15 cellular contexts compared by ENCODE assay signal in the genomic region with DNA sequence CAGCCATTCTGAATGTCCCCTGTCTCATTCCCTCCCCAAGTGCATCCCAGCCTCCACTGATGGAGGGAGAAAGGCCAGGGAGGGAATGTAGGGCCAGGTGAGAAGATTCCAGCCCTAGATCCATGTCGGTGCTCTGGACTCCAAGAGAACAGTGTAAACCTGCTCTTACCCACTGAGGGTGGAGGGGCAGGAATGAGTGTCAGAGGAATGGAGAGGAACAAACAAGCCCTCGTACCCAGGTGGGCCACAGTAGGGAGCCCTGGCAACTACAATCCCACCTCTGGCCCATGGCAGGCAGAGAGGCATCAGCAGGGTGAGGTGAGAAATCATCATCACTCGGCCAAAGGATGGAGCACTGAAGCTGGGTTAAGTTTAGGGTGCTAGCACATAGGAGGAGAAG. TPM values are rescaled to one million over a fixed set of nuclear protein-coding genes. Genes with fewer than 3 reads are reported as not detected.
DNase-seq lines count a peak whose midpoint lies in the region; ATAC-seq, FAIRE-seq and TF ChIP-seq lines count a peak whose summit lies in the region.
"Had no signal": no experiment of that assay in that cellular context is flagged by ENCODE, and none has a peak within 500 bp of the region (broad histone marks: within the 10 kb centered on the region; RNA-seq: fewer than 3 reads in every experiment).

No MANE protein-coding gene starts in this region.

- H3K27me3 Mint-ChIP-seq in activated naive CD8-positive, alpha-beta T cell treated with anti-CD3 and anti-CD28 coated beads, Interleukin-2, amount 50 U/mL, for 24 hours, result no peaks in the 10 kb centered on the region
- no peaks in the 10 kb centered on the region for H3K27me3 Mint-ChIP-seq in stimulated activated memory B cell treated with anti-CD40 and anti-IgM and Interleukin-4, amounts not matched to agents 10 μg/mL and 1 μg/mL and 100 μg/mL, for 72 hours
- no peaks in the 10 kb centered on the region for H3K27me3 Mint-ChIP-seq in CD8-positive, alpha-beta memory T cell

- H3K4me3 Mint-ChIP-seq in activated naive CD8-positive, alpha-beta T cell treated with anti-CD3 and anti-CD28 coated beads, Interleukin-2, amount 50 U/mL, for 24 hours, result no peak overlapping the region
- H3K4me3 Mint-ChIP-seq in stimulated activated memory B cell treated with anti-CD40 and anti-IgM and Interleukin-4, amounts not matched to agents 10 μg/mL and 1 μg/mL and 100 μg/mL, for 72 hours, result no peak overlapping the region
- H3K4me3 Mint-ChIP-seq in CD8-positive, alpha-beta memory T cell, result no peak overlapping the region
- H3K4me3 Mint-ChIP-seq: T-helper 2 cell treated with Interferon-gamma antibody and Interleukin-4, amounts not matched to agents 5 μg/mL and 100 μg/mL, for 36 hours had no signal

- no peak for TF ChIP-seq CTCF in lower lobe of right lung (IDR thresholded peaks at IDR 0.05)

- no peak overlapping the region for H3K4me3 ChIP-seq in lower lobe of right lung
- no peak overlapping the region for H3K4me3 ChIP-seq in CD8-positive, alpha-beta memory T cell (ENCODE audit: low read length)
- H3K4me3 ChIP-seq: colonic mucosa, SJSA1 had no signal

- H3K27me3 ChIP-seq in lower lobe of right lung (ENCODE audit: low read depth), result no peaks in the 10 kb centered on the region
- H3K27me3 ChIP-seq in CD8-positive, alpha-beta memory T cell (ENCODE audit: insufficient read depth, low read length, poor library complexity, severe bottlenecking), result no peaks in the 10 kb centered on the region
- H3K27me3 ChIP-seq: colonic mucosa, SJSA1 had no signal

- peak overlapping the region; percentile 5 for H3K27ac Mint-ChIP-seq in activated naive CD8-positive, alpha-beta T cell treated with anti-CD3 and anti-CD28 coated beads, Interleukin-2, amount 50 U/mL, for 24 hours
- H3K27ac Mint-ChIP-seq in stimulated activated memory B cell treated with anti-CD40 and anti-IgM and Interleukin-4, amounts not matched to agents 10 μg/mL and 1 μg/mL and 100 μg/mL, for 72 hours, result peak overlapping the region; percentile 3
- peak overlapping the region in 3 of 8 donors; percentile 32 to 73 (median 36) for H3K27ac Mint-ChIP-seq in CD8-positive, alpha-beta memory T cell
- H3K27ac Mint-ChIP-seq: T-helper 2 cell treated with Interferon-gamma antibody and Interleukin-4, amounts not matched to agents 5 μg/mL and 100 μg/mL, for 36 hours had no signal

- DNase-seq in HTR-8/SVneo (ENCODE audit: insufficient read length, low spot score) (no peak), lower lobe of right lung (no peak), posterior cingulate gyrus (no peak)
- no peak for DNase-seq in activated naive CD8-positive, alpha-beta T cell treated with anti-CD3 and anti-CD28 coated beads, Interleukin-2, amount 50 U/mL, for 24 hours
- no peak for DNase-seq in CD8-positive, alpha-beta memory T cell
- DNase-seq: activated CD4-positive, CD25-positive, alpha-beta regulatory T cell treated with anti-CD3 and anti-CD28 coated beads, Interleukin-2, amount 50 U/mL, for 72 hours; activated effector memory CD4-positive, alpha-beta T cell treated with Interleukin-2 at 50 U/mL for 16 hours; left colon had no signal

- H3K4me1 Mint-ChIP-seq in activated naive CD8-positive, alpha-beta T cell treated with anti-CD3 and anti-CD28 coated beads, Interleukin-2, amount 50 U/mL, for 24 hours, result peaks cover 1% of the 10 kb centered on the region
- peaks cover 6% of the 10 kb centered on the region for H3K4me1 Mint-ChIP-seq in stimulated activated memory B cell treated with anti-CD40 and anti-IgM and Interleukin-4, amounts not matched to agents 10 μg/mL and 1 μg/mL and 100 μg/mL, for 72 hours
- peaks cover 11 to 31% (median 13%) of the 10 kb centered on the region in 3 donors for H3K4me1 Mint-ChIP-seq in CD8-positive, alpha-beta memory T cell

- H3K36me3 Mint-ChIP-seq in activated naive CD8-positive, alpha-beta T cell treated with anti-CD3 and anti-CD28 coated beads, Interleukin-2, amount 50 U/mL, for 24 hours (ENCODE audit: low read depth), result peaks cover 38% of the 10 kb centered on the region
- peaks cover 43% of the 10 kb centered on the region for H3K36me3 Mint-ChIP-seq in stimulated activated memory B cell treated with anti-CD40 and anti-IgM and Interleukin-4, amounts not matched to agents 10 μg/mL and 1 μg/mL and 100 μg/mL, for 72 hours
- peaks cover 0 to 74% (median 16%) of the 10 kb centered on the region in 3 donors for H3K36me3 Mint-ChIP-seq in CD8-positive, alpha-beta memory T cell

- CTCF ChIA-PET in CD8-positive, alpha-beta memory T cell (lab: Charles Lee), result interaction anchor here (0.7 to 6.3 kb wide), 7 partner anchors 10 to 95 kb away, joined by 3 to 98 read pairs (median 4); a partner anchor contains a TSS

- peak; percentile 44 for FAIRE-seq in HTR-8/SVneo (lab: Jason Lieb, UNC)

- peaks cover 8% of the 10 kb centered on the region for H3K4me1 ChIP-seq in lower lobe of right lung
- H3K4me1 ChIP-seq in CD8-positive, alpha-beta memory T cell (ENCODE audit: insufficient read depth, low read length), result no peaks in the 10 kb centered on the region
- H3K4me1 ChIP-seq: colonic mucosa, SJSA1 had no signal

- no peaks in the 10 kb centered on the region for H3K9me3 ChIP-seq in lower lobe of right lung
- no peaks in the 10 kb centered on the region for H3K9me3 ChIP-seq in CD8-positive, alpha-beta memory T cell (ENCODE audit: low read length)
- H3K9me3 ChIP-seq: colonic mucosa, SJSA1 had no signal

- ATAC-seq in activated naive CD8-positive, alpha-beta T cell treated with anti-CD3 and anti-CD28 coated beads, Interleukin-2, amount 50 U/mL, for 24 hours, result no peak
- peak in 1 of 2 donors; percentile 11 for ATAC-seq in lower lobe of right lung
- ATAC-seq in stimulated activated memory B cell treated with anti-CD40 and anti-IgM and Interleukin-4, amounts not matched to agents 10 μg/mL and 1 μg/mL and 100 μg/mL, for 72 hours, result no peak
- no peak for ATAC-seq in GM18519 (IDR thresholded peaks at IDR 0.05; ENCODE audit: low FRiP score, unreplicated experiment)
- no peak for ATAC-seq in HG02973 (IDR thresholded peaks at IDR 0.05; ENCODE audit: unreplicated experiment)

- no peaks in the 10 kb centered on the region for H3K9me3 Mint-ChIP-seq in activated naive CD8-positive, alpha-beta T cell treated with anti-CD3 and anti-CD28 coated beads, Interleukin-2, amount 50 U/mL, for 24 hours
- H3K9me3 Mint-ChIP-seq in stimulated activated memory B cell treated with anti-CD40 and anti-IgM and Interleukin-4, amounts not matched to agents 10 μg/mL and 1 μg/mL and 100 μg/mL, for 72 hours, result no peaks in the 10 kb centered on the region
- H3K9me3 Mint-ChIP-seq in CD8-positive, alpha-beta memory T cell, result no peaks in the 10 kb centered on the region
- H3K9me3 Mint-ChIP-seq: T-helper 2 cell treated with Interferon-gamma antibody and Interleukin-4, amounts not matched to agents 5 μg/mL and 100 μg/mL, for 36 hours had no signal

- peak overlapping the region; percentile 18 for H3K27ac ChIP-seq in lower lobe of right lung
- no peak overlapping the region for H3K27ac ChIP-seq in CD8-positive, alpha-beta memory T cell (ENCODE audit: low read depth, low read length)
- H3K27ac ChIP-seq: colonic mucosa, KMS-11, SJSA1 had no signal

- POLR2A ChIA-PET in CD8-positive, alpha-beta memory T cell (lab: Charles Lee), result no interaction called here

- intact Hi-C loops in lower lobe of right lung (cut with DNase I), result loop anchor here (10.0 kb wide), 1 partner anchor 81 kb away; a partner anchor contains a TSS
- intact Hi-C loops in posterior cingulate gyrus (cut with DNase I), result loop anchor here (1.0 to 5.0 kb wide), 2 partner anchors 54 to 84 kb away; a partner anchor contains a TSS

- peaks cover 44% of the 10 kb centered on the region for H3K36me3 ChIP-seq in lower lobe of right lung
- H3K36me3 ChIP-seq in CD8-positive, alpha-beta memory T cell (ENCODE audit: insufficient read depth, low read length), result peaks cover 13% of the 10 kb centered on the region

RNA-seq across cellular contexts. Expression of a gene that starts 54.6 kb away (rescaled TPM):
- total RNA-seq in lower lobe of right lung, result 73.5 TPM
- 10 to 100 TPM; 76.8 to 77.6 TPM for total RNA-seq in CD8-positive, alpha-beta memory T cell
- 40.5 TPM for polyA plus RNA-seq in CD8-positive, alpha-beta memory T cell
